In genomic region chr5:15575566-15576195, GRCh38 we compare ENCODE assay signal across 16 cellular contexts.
"Had no signal": no experiment of that assay in that cellular context is flagged by ENCODE, and none has a peak within 500 bp of the region (broad histone marks: within the 10 kb centered on the region; RNA-seq: fewer than 3 reads in every experiment).

No MANE protein-coding gene starts in this region.

- H3K4me3 Mint-ChIP-seq: activated CD4-positive, alpha-beta memory T cell treated with anti-CD3 and anti-CD28 coated beads for 36 hours; activated CD4-positive, alpha-beta T cell treated with anti-CD3 and anti-CD28 coated beads for 36 hours; activated CD8-positive, alpha-beta memory T cell treated with anti-CD3 and anti-CD28 coated beads, Interleukin-2, amount 10 ng/mL, durations not matched to agents 7 days and 5 days; activated naive CD4-positive, alpha-beta T cell treated with anti-CD3 and anti-CD28 coated beads for 36 hours; activated naive CD8-positive, alpha-beta T cell treated with anti-CD3 and anti-CD28 coated beads, Interleukin-2, amount 50 U/mL, for 24 hours; neural crest cell; T-helper 17 cell had no signal

- ATAC-seq: activated CD4-positive, alpha-beta T cell treated with anti-CD3 and anti-CD28 coated beads for 36 hours; activated CD8-positive, alpha-beta memory T cell treated with anti-CD3 and anti-CD28 coated beads, Interleukin-2, amount 10 ng/mL, durations not matched to agents 7 days and 5 days; activated naive CD8-positive, alpha-beta T cell treated with anti-CD3 and anti-CD28 coated beads, Interleukin-2, amount 50 U/mL, for 24 hours; sciatic nerve; T-helper 17 cell had no signal

- H3K4me3 ChIP-seq: cardiac muscle cell, stomach, thyroid gland had no signal

- H3K4me1 Mint-ChIP-seq: activated CD4-positive, alpha-beta T cell treated with anti-CD3 and anti-CD28 coated beads for 36 hours; activated CD8-positive, alpha-beta memory T cell treated with anti-CD3 and anti-CD28 coated beads, Interleukin-2, amount 10 ng/mL, durations not matched to agents 7 days and 5 days; activated naive CD8-positive, alpha-beta T cell treated with anti-CD3 and anti-CD28 coated beads, Interleukin-2, amount 50 U/mL, for 24 hours; T-helper 17 cell had no signal

- H3K27ac Mint-ChIP-seq: activated CD4-positive, alpha-beta memory T cell treated with anti-CD3 and anti-CD28 coated beads for 36 hours; activated CD4-positive, alpha-beta T cell treated with anti-CD3 and anti-CD28 coated beads for 36 hours; activated CD8-positive, alpha-beta memory T cell treated with anti-CD3 and anti-CD28 coated beads, Interleukin-2, amount 10 ng/mL, durations not matched to agents 7 days and 5 days; activated naive CD4-positive, alpha-beta T cell treated with anti-CD3 and anti-CD28 coated beads for 36 hours; activated naive CD8-positive, alpha-beta T cell treated with anti-CD3 and anti-CD28 coated beads, Interleukin-2, amount 50 U/mL, for 24 hours; activated T-helper 2 cell treated with anti-CD3 and anti-CD28 coated beads, Interferon-gamma antibody, Interleukin-2, Interleukin-4, amounts not matched to agents 10 μg/mL and 5 μg/mL and 100 μg/mL, durations not matched to agents 14 hours and 24 hours and 36 hours; T-helper 17 cell had no signal

- H3K36me3 Mint-ChIP-seq: activated CD4-positive, alpha-beta memory T cell treated with anti-CD3 and anti-CD28 coated beads for 36 hours; activated CD8-positive, alpha-beta memory T cell treated with anti-CD3 and anti-CD28 coated beads, Interleukin-2, amount 10 ng/mL, durations not matched to agents 7 days and 5 days had no signal

- H3K27me3 Mint-ChIP-seq: activated CD4-positive, alpha-beta memory T cell treated with anti-CD3 and anti-CD28 coated beads for 36 hours; activated CD4-positive, alpha-beta T cell treated with anti-CD3 and anti-CD28 coated beads for 36 hours; activated CD8-positive, alpha-beta memory T cell treated with anti-CD3 and anti-CD28 coated beads, Interleukin-2, amount 10 ng/mL, durations not matched to agents 7 days and 5 days; activated naive CD8-positive, alpha-beta T cell treated with anti-CD3 and anti-CD28 coated beads, Interleukin-2, amount 50 U/mL, for 24 hours; T-helper 17 cell had no signal

- DNase-seq: activated CD4-positive, alpha-beta memory T cell treated with anti-CD3 and anti-CD28 coated beads for 36 hours; activated CD4-positive, alpha-beta T cell treated with anti-CD3 and anti-CD28 coated beads for 36 hours; activated CD8-positive, alpha-beta memory T cell treated with anti-CD3 and anti-CD28 coated beads, Interleukin-2, amount 10 ng/mL, durations not matched to agents 7 days and 5 days; activated naive CD4-positive, alpha-beta T cell treated with anti-CD3 and anti-CD28 coated beads for 36 hours; activated naive CD8-positive, alpha-beta T cell treated with anti-CD3 and anti-CD28 coated beads, Interleukin-2, amount 50 U/mL, for 24 hours; activated T-cell treated with anti-CD3 and anti-CD28 coated beads, Interleukin-2, amount 50 U/mL, for 1 hour; effector memory CD4-positive, alpha-beta T cell; kidney glomerular epithelial cell; stimulated activated CD4-positive, alpha-beta T cell treated with anti-CD3 and anti-CD28 coated beads, Interleukin-1b, Interleukin-23, amount 100 ng/mL, for 48 hours; stomach; T-helper 17 cell; thyroid gland had no signal

- H3K9me3 Mint-ChIP-seq: activated CD4-positive, alpha-beta memory T cell treated with anti-CD3 and anti-CD28 coated beads for 36 hours; activated naive CD4-positive, alpha-beta T cell treated with anti-CD3 and anti-CD28 coated beads for 36 hours; activated naive CD8-positive, alpha-beta T cell treated with anti-CD3 and anti-CD28 coated beads, Interleukin-2, amount 50 U/mL, for 24 hours; neural crest cell had no signal
